Comparison of ENCODE assay signal across 8 cellular contexts in the genomic region with DNA sequence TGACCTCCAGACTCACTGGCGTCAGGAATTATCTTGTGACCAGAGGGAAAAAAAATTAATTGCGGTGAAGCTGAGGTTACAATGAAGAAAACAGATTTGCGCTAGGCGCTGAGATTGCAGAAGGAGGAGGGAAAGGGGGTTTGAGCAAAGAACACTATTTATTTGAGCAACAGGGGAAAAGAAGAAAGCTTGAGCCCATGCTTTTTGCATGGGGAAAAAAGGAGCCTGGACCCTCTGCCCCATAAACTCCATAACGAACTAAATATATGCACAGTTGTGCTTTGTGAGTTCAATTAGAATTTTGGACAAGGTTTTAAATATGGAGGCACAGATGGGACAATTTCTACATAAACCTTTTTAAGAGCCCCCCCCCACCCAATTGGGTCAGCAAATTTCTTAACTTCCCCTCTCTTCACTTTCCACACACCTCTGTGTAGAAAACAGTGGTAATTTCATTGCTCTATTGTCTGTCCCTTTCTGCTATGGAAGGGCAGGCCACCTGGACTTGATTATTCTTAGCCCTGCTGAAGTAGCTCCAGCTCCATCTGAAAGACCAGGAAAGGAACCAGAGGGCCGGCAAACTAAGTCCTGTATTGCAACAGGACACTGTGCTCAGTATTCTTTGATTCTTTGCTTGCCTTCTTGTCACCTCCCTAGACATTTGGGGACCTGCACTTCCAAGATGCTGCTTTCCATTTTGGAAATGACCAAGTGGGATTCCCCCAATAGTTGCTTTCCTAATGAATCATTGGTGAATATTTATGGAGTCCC. TPM values are rescaled to one million over a fixed set of nuclear protein-coding genes. Genes with fewer than 3 reads are reported as not detected.
DNase-seq lines count a peak whose midpoint lies in the region; ATAC-seq, FAIRE-seq and TF ChIP-seq lines count a peak whose summit lies in the region.

No MANE protein-coding gene starts in this region.

- ATAC-seq in lung (ENCODE audit: insufficient read depth, low FRiP score), result no peak
- no peak for ATAC-seq in GM21737 (IDR thresholded peaks at IDR 0.05; ENCODE audit: unreplicated experiment)

- peak overlapping the region; percentile 99 for H3K27ac Mint-ChIP-seq in astrocyte (ENCODE audit: unreplicated experiment)

- no peak for FAIRE-seq in astrocyte (lab: Jason Lieb, UNC)

- H3K36me3 ChIP-seq in HAP-1 (replicated peaks) (peaks cover 30% of the 10 kb centered on the region), astrocyte (ENCODE audit: insufficient read depth, low read length) (no peaks in the 10 kb centered on the region), lung (ENCODE audit: control insufficient read depth in 2 of 2, insufficient read depth in 2 of 2, low read length in 2 of 2) (no peaks in the 10 kb centered on the region), uterus (no peaks in the 10 kb centered on the region)

- H3K27me3 ChIP-seq in HAP-1 (ENCODE audit: low read depth) (no peaks in the 10 kb centered on the region), astrocyte (ENCODE audit: insufficient read depth, low read length) (no peaks in the 10 kb centered on the region), lung (ENCODE audit: control insufficient read depth, insufficient read depth) (no peaks in the 10 kb centered on the region), uterus (no peaks in the 10 kb centered on the region)

- CTCF ChIA-PET in AG04449 (lab: Yijun Ruan, JAX), result interaction anchor here (1.0 to 40.3 kb wide), 4 partner anchors 12 to 77 kb away, joined by 3 to 1485 read pairs (median 4); no protein-coding TSS in a partner anchor

- no peaks in the 10 kb centered on the region for H3K9me3 ChIP-seq in HAP-1
- H3K9me3 ChIP-seq in astrocyte (ENCODE audit: insufficient read depth, low read depth, low read length), result no peaks in the 10 kb centered on the region
- no peaks in the 10 kb centered on the region for H3K9me3 ChIP-seq in lung (ENCODE audit: control insufficient read depth in 2 of 2, insufficient read depth in 1 of 2, low read length in 1 of 2)
- no peaks in the 10 kb centered on the region for H3K9me3 ChIP-seq in uterus

- no peak for DNase-seq in AG04449 (ENCODE audit: low read depth, low spot score)
- DNase-seq in HAP-1 (ENCODE audit: low spot score in 2 of 2), result peak in 1 of 2 experiments; percentile 48
- DNase-seq in astrocyte (ENCODE audit: low read depth), result no peak
- no peak for DNase-seq in lung (ENCODE audit: low spot score)
- no peak for DNase-seq in uterus
- no peak for DNase-seq in activated CD8-positive, alpha-beta memory T cell treated with anti-CD3 and anti-CD28 coated beads, Interleukin-2, amount 50 U/mL, for 48 hours
- no peak for DNase-seq in stimulated activated CD8-positive, alpha-beta memory T cell treated with anti-CD3 and anti-CD28 coated beads, Interleukin-4, amount 100 ng/mL, for 48 hours

- H3K4me1 Mint-ChIP-seq in astrocyte (ENCODE audit: low read depth, unreplicated experiment), result peaks cover 51% of the 10 kb centered on the region

- in situ Hi-C loops in HAP-1 (cut with MboI; ENCODE audit: low sequenced_read_pairs), result no loop called here

- H3K4me1 ChIP-seq in HAP-1, result peaks cover 66% of the 10 kb centered on the region
- H3K4me1 ChIP-seq in astrocyte (ENCODE audit: insufficient read depth, low read length), result peaks cover 61% of the 10 kb centered on the region
- H3K4me1 ChIP-seq in lung (ENCODE audit: control insufficient read depth in 2 of 2, insufficient read depth in 2 of 2, low read length in 2 of 2), result peaks cover 9 to 12% of the 10 kb centered on the region in 2 donors
- H3K4me1 ChIP-seq in uterus, result no peaks in the 10 kb centered on the region

- peaks cover 34% of the 10 kb centered on the region for H3K79me2 ChIP-seq in astrocyte (ENCODE audit: insufficient read depth, low read length)

- peaks cover 32% of the 10 kb centered on the region for H4K20me1 ChIP-seq in astrocyte (ENCODE audit: insufficient read depth, low read length)

- peak overlapping the region; percentile 97 for H3K27ac ChIP-seq in astrocyte (ENCODE audit: low read depth, low read length)
- peak overlapping the region; percentile 94 to 98 for H3K27ac ChIP-seq in lung (ENCODE audit: low read depth in 1 of 2, low read length in 1 of 2)
- H3K27ac ChIP-seq in uterus, result peak overlapping the region; percentile 82 to 90

- no peak for TF ChIP-seq POLR2A in uterus (IDR thresholded peaks at IDR 0.05)

- peak overlapping the region; percentile 36 for H2AFZ ChIP-seq in astrocyte (ENCODE audit: low read depth, low read length)

- peak overlapping the region; percentile 99 for H3K9ac ChIP-seq in astrocyte (ENCODE audit: low read length)

- 3 to 10% methylated on average over 6 of the region's 6 CpGs for WGBS in lung, 2 donors

- TF ChIP-seq CTCF in AG04449 (IDR thresholded peaks at IDR 0.05; ENCODE audit: insufficient read depth, low read length, missing control alignments), result no peak
- no peak for TF ChIP-seq CTCF in astrocyte (IDR thresholded peaks at IDR 0.05; ENCODE audit: insufficient read depth, low read depth, low read length)
- no peak for TF ChIP-seq CTCF in lung (IDR thresholded peaks at IDR 0.05; ENCODE audit: control extremely low read depth, extremely low read depth)
- no peak for TF ChIP-seq CTCF in uterus (IDR thresholded peaks at IDR 0.05)

- H3K36me3 Mint-ChIP-seq in astrocyte (ENCODE audit: low read depth, unreplicated experiment), result peaks cover 2% of the 10 kb centered on the region

- no peaks in the 10 kb centered on the region for H3K9me3 Mint-ChIP-seq in astrocyte (ENCODE audit: unreplicated experiment)

- POLR2A ChIA-PET in AG04449 (lab: Yijun Ruan, JAX), result interaction anchor here (0.7 to 5.5 kb wide), 12 partner anchors 10 to 138 kb away, joined by 3 to 67 read pairs (median 5); no protein-coding TSS in a partner anchor

- no peaks in the 10 kb centered on the region for H3K27me3 Mint-ChIP-seq in astrocyte (ENCODE audit: low read depth, unreplicated experiment)

- intact Hi-C loops in uterus (cut with DNase I; ENCODE audit: low total_unique reads), result no loop called here

- peak overlapping the region; percentile 87 for H3K4me3 Mint-ChIP-seq in astrocyte (ENCODE audit: unreplicated experiment)

- H3K4me3 ChIP-seq in AG04449 (ENCODE audit: low read depth, low read length) (peak overlapping the region; percentile 49), HAP-1 (peak overlapping the region; percentile 93), astrocyte (ENCODE audit: insufficient read depth, low read depth, low read length) (peak overlapping the region; percentile 97), lung (peak overlapping the region; percentile 41), uterus (peak overlapping the region; percentile 59 to 65)

- peak overlapping the region; percentile 89 for H3K4me2 ChIP-seq in astrocyte (ENCODE audit: low read length)

RNA-seq across cellular contexts. Expression of gene ID3, which starts 0.9 kb away (rescaled TPM):
- total RNA-seq in astrocyte (91.4 and 94.3 TPM in 2 replicates), lung (100 to 1,000 TPM; 119 to 192 TPM), uterus (100 to 1,000 TPM in 3 of 4 donors, 10 to 100 TPM in 1; 38.4 to 652 (median 260) TPM)
- polyA plus RNA-seq in lung, result 100 to 1,000 TPM; 134 to 275 TPM

RNA-seq across cellular contexts. Expression of gene E2F2, which starts 29.1 kb away (rescaled TPM):
- 0.11 TPM in 1 of 2 replicates, not detected in the other for total RNA-seq in astrocyte
- 1 to 10 TPM; 1.7 to 4.9 TPM for total RNA-seq in lung
- polyA plus RNA-seq in lung, result 1 to 10 TPM in 1 of 2 donors, under 1 TPM in 1; 0.83 to 1.2 TPM
- 1 to 10 TPM in 1 of 4 donors, under 1 TPM in 1, not detected in 2; 0.12 to 4.4 TPM for total RNA-seq in uterus

Comparison
In these comparisons a context has a peak if more than half of its experiments do, and no peak if none do; other contexts are left out.
1. H3K4me3 ChIP-seq: peak in every context shown above with its lines; median percentile 97 in astrocyte; 93 in HAP-1; 62 in uterus; 49 in AG04449; 41 in lung.